In the genomic region with DNA sequence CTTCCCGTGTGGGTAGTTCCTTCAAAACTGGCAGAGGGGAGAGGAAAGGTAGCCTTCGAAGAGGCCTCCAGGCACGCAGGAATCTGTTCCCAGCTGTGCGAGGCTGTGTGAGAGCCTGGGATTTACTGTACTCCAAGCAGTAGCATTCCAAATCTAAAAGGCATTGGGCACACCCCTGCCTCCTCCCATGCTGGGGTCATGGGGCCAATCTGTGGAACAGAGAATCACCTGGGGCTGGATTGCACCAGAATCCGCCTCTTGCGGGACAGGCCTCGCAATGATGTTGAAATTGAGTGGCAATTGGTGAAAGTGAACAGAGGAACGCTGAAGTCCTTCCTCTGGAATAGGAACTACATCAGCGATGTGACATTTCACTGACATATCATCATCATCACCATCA, we compare ENCODE assay signal across 1 cellular context.
TF ChIP-seq lines count a peak whose summit lies in the region.

No MANE protein-coding gene starts in this region.

TF ChIP-seq in WTC11, 78 proteins besides CTCF, POLR2A, EP300 and RAD21 (continued from another document):
- TF ChIP-seq, protein P1, sequence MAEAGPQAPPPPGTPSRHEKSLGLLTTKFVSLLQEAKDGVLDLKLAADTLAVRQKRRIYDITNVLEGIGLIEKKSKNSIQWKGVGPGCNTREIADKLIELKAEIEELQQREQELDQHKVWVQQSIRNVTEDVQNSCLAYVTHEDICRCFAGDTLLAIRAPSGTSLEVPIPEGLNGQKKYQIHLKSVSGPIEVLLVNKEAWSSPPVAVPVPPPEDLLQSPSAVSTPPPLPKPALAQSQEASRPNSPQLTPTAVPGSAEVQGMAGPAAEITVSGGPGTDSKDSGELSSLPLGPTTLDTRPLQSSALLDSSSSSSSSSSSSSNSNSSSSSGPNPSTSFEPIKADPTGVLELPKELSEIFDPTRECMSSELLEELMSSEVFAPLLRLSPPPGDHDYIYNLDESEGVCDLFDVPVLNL (CRISPR knock-in tag; IDR thresholded peaks at IDR 0.05; ENCODE audit: borderline replicate concordance, low read depth) = no peak
- TF ChIP-seq, protein P2, sequence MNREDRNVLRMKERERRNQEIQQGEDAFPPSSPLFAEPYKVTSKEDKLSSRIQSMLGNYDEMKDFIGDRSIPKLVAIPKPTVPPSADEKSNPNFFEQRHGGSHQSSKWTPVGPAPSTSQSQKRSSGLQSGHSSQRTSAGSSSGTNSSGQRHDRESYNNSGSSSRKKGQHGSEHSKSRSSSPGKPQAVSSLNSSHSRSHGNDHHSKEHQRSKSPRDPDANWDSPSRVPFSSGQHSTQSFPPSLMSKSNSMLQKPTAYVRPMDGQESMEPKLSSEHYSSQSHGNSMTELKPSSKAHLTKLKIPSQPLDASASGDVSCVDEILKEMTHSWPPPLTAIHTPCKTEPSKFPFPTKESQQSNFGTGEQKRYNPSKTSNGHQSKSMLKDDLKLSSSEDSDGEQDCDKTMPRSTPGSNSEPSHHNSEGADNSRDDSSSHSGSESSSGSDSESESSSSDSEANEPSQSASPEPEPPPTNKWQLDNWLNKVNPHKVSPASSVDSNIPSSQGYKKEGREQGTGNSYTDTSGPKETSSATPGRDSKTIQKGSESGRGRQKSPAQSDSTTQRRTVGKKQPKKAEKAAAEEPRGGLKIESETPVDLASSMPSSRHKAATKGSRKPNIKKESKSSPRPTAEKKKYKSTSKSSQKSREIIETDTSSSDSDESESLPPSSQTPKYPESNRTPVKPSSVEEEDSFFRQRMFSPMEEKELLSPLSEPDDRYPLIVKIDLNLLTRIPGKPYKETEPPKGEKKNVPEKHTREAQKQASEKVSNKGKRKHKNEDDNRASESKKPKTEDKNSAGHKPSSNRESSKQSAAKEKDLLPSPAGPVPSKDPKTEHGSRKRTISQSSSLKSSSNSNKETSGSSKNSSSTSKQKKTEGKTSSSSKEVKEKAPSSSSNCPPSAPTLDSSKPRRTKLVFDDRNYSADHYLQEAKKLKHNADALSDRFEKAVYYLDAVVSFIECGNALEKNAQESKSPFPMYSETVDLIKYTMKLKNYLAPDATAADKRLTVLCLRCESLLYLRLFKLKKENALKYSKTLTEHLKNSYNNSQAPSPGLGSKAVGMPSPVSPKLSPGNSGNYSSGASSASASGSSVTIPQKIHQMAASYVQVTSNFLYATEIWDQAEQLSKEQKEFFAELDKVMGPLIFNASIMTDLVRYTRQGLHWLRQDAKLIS (CRISPR knock-in tag; IDR thresholded peaks at IDR 0.05; ENCODE audit: borderline replicate concordance) = no peak
- TF ChIP-seq, protein P3, sequence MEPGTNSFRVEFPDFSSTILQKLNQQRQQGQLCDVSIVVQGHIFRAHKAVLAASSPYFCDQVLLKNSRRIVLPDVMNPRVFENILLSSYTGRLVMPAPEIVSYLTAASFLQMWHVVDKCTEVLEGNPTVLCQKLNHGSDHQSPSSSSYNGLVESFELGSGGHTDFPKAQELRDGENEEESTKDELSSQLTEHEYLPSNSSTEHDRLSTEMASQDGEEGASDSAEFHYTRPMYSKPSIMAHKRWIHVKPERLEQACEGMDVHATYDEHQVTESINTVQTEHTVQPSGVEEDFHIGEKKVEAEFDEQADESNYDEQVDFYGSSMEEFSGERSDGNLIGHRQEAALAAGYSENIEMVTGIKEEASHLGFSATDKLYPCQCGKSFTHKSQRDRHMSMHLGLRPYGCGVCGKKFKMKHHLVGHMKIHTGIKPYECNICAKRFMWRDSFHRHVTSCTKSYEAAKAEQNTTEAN (CRISPR knock-in tag; IDR thresholded peaks at IDR 0.05) = no peak
- TF ChIP-seq, protein P4, sequence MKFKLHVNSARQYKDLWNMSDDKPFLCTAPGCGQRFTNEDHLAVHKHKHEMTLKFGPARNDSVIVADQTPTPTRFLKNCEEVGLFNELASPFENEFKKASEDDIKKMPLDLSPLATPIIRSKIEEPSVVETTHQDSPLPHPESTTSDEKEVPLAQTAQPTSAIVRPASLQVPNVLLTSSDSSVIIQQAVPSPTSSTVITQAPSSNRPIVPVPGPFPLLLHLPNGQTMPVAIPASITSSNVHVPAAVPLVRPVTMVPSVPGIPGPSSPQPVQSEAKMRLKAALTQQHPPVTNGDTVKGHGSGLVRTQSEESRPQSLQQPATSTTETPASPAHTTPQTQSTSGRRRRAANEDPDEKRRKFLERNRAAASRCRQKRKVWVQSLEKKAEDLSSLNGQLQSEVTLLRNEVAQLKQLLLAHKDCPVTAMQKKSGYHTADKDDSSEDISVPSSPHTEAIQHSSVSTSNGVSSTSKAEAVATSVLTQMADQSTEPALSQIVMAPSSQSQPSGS (CRISPR knock-in tag; IDR thresholded peaks at IDR 0.05; ENCODE audit: borderline replicate concordance, low read depth) = no peak
- no peak for TF ChIP-seq IRF2 (CRISPR knock-in tag; IDR thresholded peaks at IDR 0.05; ENCODE audit: borderline replicate concordance, low read depth)
- no peak for TF ChIP-seq CREM (CRISPR knock-in tag; IDR thresholded peaks at IDR 0.05)
- TF ChIP-seq GTF2I (CRISPR knock-in tag; conservative IDR thresholded peaks at IDR 0.05) = no peak
- TF ChIP-seq, protein P5, sequence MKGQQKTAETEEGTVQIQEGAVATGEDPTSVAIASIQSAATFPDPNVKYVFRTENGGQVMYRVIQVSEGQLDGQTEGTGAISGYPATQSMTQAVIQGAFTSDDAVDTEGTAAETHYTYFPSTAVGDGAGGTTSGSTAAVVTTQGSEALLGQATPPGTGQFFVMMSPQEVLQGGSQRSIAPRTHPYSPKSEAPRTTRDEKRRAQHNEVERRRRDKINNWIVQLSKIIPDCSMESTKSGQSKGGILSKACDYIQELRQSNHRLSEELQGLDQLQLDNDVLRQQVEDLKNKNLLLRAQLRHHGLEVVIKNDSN (CRISPR knock-in tag; IDR thresholded peaks at IDR 0.05) = no peak
- TF ChIP-seq MYBL2 (CRISPR knock-in tag; IDR thresholded peaks at IDR 0.05) = no peak
